ENCODE assay signal across 30 cellular contexts in genomic region chr13:48582086-48582485, GRCh38.
"Had no signal": no experiment of that assay in that cellular context is flagged by ENCODE, and none has a peak within 500 bp of the region (broad histone marks: within the 10 kb centered on the region; RNA-seq: fewer than 3 reads in every experiment).

No MANE protein-coding gene starts in this region.

- H3K4me3 ChIP-seq: colonic mucosa, esophagus muscularis mucosa, gastroesophageal sphincter, heart left ventricle, hepatocyte, lung, mucosa of descending colon, testis, tibial artery, upper lobe of left lung had no signal

- H2AFZ ChIP-seq: hepatocyte, parathyroid adenoma had no signal

- H3K9me3 Mint-ChIP-seq: memory B cell; mesothelial cell of epicardium; natural killer cell treated with Interleukin-12 subunit alpha and Interleukin-12 subunit beta and Interleukin-15 and Interleukin-18, amount 100 ng/mL, for 72 hours had no signal

- H3K9me3 ChIP-seq: colonic mucosa, esophagus muscularis mucosa, gastroesophageal sphincter, heart left ventricle, mucosa of descending colon, testis, tibial artery, upper lobe of left lung had no signal

- H3K27ac Mint-ChIP-seq: memory B cell; mesothelial cell of epicardium; naive B cell; natural killer cell treated with Interleukin-12 subunit alpha and Interleukin-12 subunit beta and Interleukin-15 and Interleukin-18, amount 100 ng/mL, for 72 hours; progenitor cell of endocrine pancreas; stimulated activated memory B cell treated with anti-CD40 and anti-IgM and Interleukin-4, amounts not matched to agents 10 μg/mL and 1 μg/mL and 100 μg/mL, for 72 hours had no signal

- H3K4me3 Mint-ChIP-seq: memory B cell; mesothelial cell of epicardium; naive B cell; natural killer cell treated with Interleukin-12 subunit alpha and Interleukin-12 subunit beta and Interleukin-15 and Interleukin-18, amount 100 ng/mL, for 72 hours; neural crest cell; stimulated activated memory B cell treated with anti-CD40 and anti-IgM and Interleukin-4, amounts not matched to agents 10 μg/mL and 1 μg/mL and 100 μg/mL, for 72 hours had no signal

- H3K27me3 ChIP-seq: colonic mucosa, esophagus muscularis mucosa, foreskin keratinocyte, gastroesophageal sphincter, heart left ventricle, hepatocyte, testis, tibial artery, upper lobe of left lung had no signal

- H3K9ac ChIP-seq: parathyroid adenoma had no signal

- H3K27me3 Mint-ChIP-seq: progenitor cell of endocrine pancreas had no signal

- FAIRE-seq: endothelial cell of umbilical vein, kidney, urothelium cell line had no signal

- H3K4me1 ChIP-seq: colonic mucosa, parathyroid adenoma had no signal

- DNase-seq: colonic mucosa; dermis blood vessel endothelial cell; effector memory CD4-positive, alpha-beta T cell; foreskin keratinocyte; heart left ventricle; kidney; mucosa of descending colon; naive B cell; stimulated activated CD4-positive, alpha-beta T cell treated with anti-CD3 and anti-CD28 coated beads, Interleukin-2, amount 100 ng/mL, for 24 hours; stimulated activated CD4-positive, alpha-beta T cell treated with anti-CD3 and anti-CD28 coated beads, Interleukin-4, amount 100 ng/mL, for 24 hours; stimulated activated naive CD8-positive, alpha-beta T cell treated with anti-CD3 and anti-CD28 coated beads, Interleukin-15, Interleukin-2, amounts not matched to agents 100 U/mL and 50 U/mL, for 24 hours; substantia nigra; testis; tibial artery; upper lobe of left lung had no signal

- ATAC-seq: foreskin keratinocyte; gastroesophageal sphincter; heart left ventricle; left lobe of liver; mucosa of descending colon; natural killer cell treated with Interleukin-12 subunit alpha and Interleukin-12 subunit beta and Interleukin-15 and Interleukin-18, amount 100 ng/mL, for 72 hours; sciatic nerve; stimulated activated memory B cell treated with anti-CD40 and anti-IgM and Interleukin-4, amounts not matched to agents 10 μg/mL and 1 μg/mL and 100 μg/mL, for 72 hours; stimulated activated naive CD8-positive, alpha-beta T cell treated with anti-CD3 and anti-CD28 coated beads, Interleukin-15, Interleukin-2, amounts not matched to agents 100 U/mL and 50 U/mL, for 24 hours had no signal

- H3K36me3 Mint-ChIP-seq: memory B cell; mesothelial cell of epicardium; stimulated activated memory B cell treated with anti-CD40 and anti-IgM and Interleukin-4, amounts not matched to agents 10 μg/mL and 1 μg/mL and 100 μg/mL, for 72 hours had no signal

- H3K27ac ChIP-seq: colonic mucosa, esophagus muscularis mucosa, foreskin keratinocyte, gastroesophageal sphincter, heart left ventricle, hepatocyte, parathyroid adenoma, testis, tibial artery, upper lobe of left lung had no signal

- H3K4me2 ChIP-seq: hepatocyte had no signal

- H3K36me3 ChIP-seq: colonic mucosa, esophagus muscularis mucosa, gastroesophageal sphincter, heart left ventricle, tibial artery, upper lobe of left lung had no signal

- H3K79me2 ChIP-seq: hepatocyte, parathyroid adenoma had no signal
